21 cellular contexts compared by ENCODE assay signal in the genomic region with DNA sequence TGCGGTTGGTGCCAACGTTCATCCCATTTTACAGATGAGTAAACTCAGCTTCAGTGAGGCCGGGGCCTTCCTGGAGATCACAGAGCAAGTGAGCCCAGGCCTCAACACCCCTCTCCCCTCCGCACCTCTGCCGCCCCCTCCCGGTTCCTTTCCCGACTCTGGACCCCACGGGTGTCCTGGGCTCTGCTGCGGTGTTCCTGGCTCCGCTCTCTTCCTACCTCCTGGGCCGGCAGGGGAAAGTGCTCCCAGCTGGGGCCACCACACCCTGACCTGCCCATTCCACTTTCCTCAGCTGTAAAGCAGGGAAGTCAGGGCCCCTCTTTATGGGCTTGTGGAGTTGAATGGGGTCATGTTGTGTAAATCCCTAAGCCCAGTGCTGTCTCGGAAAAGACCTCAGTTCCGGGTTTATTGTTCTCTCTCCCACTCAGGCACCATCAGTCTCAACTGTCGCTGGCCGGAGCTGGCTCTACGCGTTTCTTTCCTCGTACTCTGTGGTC. TPM values are rescaled to one million over a fixed set of nuclear protein-coding genes. Genes with fewer than 3 reads are reported as not detected.
DNase-seq lines count a peak whose midpoint lies in the region; ATAC-seq and TF ChIP-seq lines count a peak whose summit lies in the region.
"Had no signal": no experiment of that assay in that cellular context is flagged by ENCODE, and none has a peak within 500 bp of the region (broad histone marks: within the 10 kb centered on the region; RNA-seq: fewer than 3 reads in every experiment).

No MANE protein-coding gene starts in this region.

- H3K4me1 Mint-ChIP-seq in neural progenitor cell = peaks cover 9% of the 10 kb centered on the region
- H3K4me1 Mint-ChIP-seq: activated naive CD8-positive, alpha-beta T cell treated with anti-CD3 and anti-CD28 coated beads for 36 hours had no signal

- TF ChIP-seq CTCF in neural progenitor cell (IDR thresholded peaks at IDR 0.05) = no peak

- DNase-seq in HuH-7 (ENCODE audit: low spot score) (peak; percentile 84), neural progenitor cell (ENCODE audit: low spot score) (peak; percentile 81), SIG-M5 (lab: John Stamatoyannopoulos, UW) (no peak), left cardiac atrium (no peak)
- DNase-seq: activated CD4-positive, CD25-positive, alpha-beta regulatory T cell; activated naive CD8-positive, alpha-beta T cell treated with anti-CD3 and anti-CD28 coated beads for 36 hours; brain microvascular endothelial cell; erythroblast; GF-D8; NCI-H1436 treated with DMSO at 0.1 percent for 48 hours; stimulated activated CD4-positive, alpha-beta T cell treated with anti-CD3 and anti-CD28 coated beads, Interleukin-4, amount 100 ng/mL, for 24 hours; T-helper 2 cell had no signal

- H2AFZ ChIP-seq in neural progenitor cell (replicated peaks) = peak overlapping the region; percentile 53
- H2AFZ ChIP-seq: parathyroid adenoma had no signal

- no peaks in the 10 kb centered on the region for H4K20me1 ChIP-seq in BLaER1
- no peaks in the 10 kb centered on the region for H4K20me1 ChIP-seq in neural progenitor cell (ENCODE audit: low read depth)

- H3K27ac ChIP-seq in BLaER1 (0 out of 2 replicates have a peak overlapping the region, but pooled peaks have one; percentile 9), ectodermal cell (ENCODE audit: insufficient read depth, low read depth, low read length, poor library complexity, severe bottlenecking) (peak overlapping the region; percentile 0), neural progenitor cell (peak overlapping the region; percentile 86)
- H3K27ac ChIP-seq: brain microvascular endothelial cell, parathyroid adenoma, skin epidermis had no signal

- ATAC-seq in GM19395 (IDR thresholded peaks at IDR 0.05; ENCODE audit: unreplicated experiment) (no peak), left cardiac atrium (no peak), GM19452 (IDR thresholded peaks at IDR 0.05; ENCODE audit: unreplicated experiment) (no peak)
- ATAC-seq: GM12878, left lobe of liver had no signal

- peaks cover 39% of the 10 kb centered on the region for H3F3A ChIP-seq in neural progenitor cell (ENCODE audit: low read depth)

- peaks cover 16% of the 10 kb centered on the region for H3K27me3 Mint-ChIP-seq in neural progenitor cell (ENCODE audit: insufficient read depth, low read depth)
- H3K27me3 Mint-ChIP-seq: activated naive CD8-positive, alpha-beta T cell treated with anti-CD3 and anti-CD28 coated beads for 36 hours had no signal

- no peaks in the 10 kb centered on the region for H3K36me3 ChIP-seq in BLaER1
- H3K36me3 ChIP-seq in ectodermal cell (ENCODE audit: control insufficient read depth, insufficient read depth, low read length) = no peaks in the 10 kb centered on the region
- H3K36me3 ChIP-seq in neural progenitor cell = no peaks in the 10 kb centered on the region
- H3K36me3 ChIP-seq: brain microvascular endothelial cell had no signal

- H3K4me2 ChIP-seq in BLaER1 (no peak overlapping the region), neural progenitor cell (peak overlapping the region; percentile 70)

- peak overlapping the region; percentile 85 for H3K27ac Mint-ChIP-seq in neural progenitor cell
- H3K27ac Mint-ChIP-seq: activated naive CD8-positive, alpha-beta T cell treated with anti-CD3 and anti-CD28 coated beads for 36 hours; activated T-helper 1 cell treated with anti-CD3 and anti-CD28 coated beads, Interleukin-12 subunit alpha, Interleukin-12 subunit beta, Interleukin-2, Interleukin-4 antibody, amounts not matched to agents 30 ng/mL and 10 ng/mL and 1 ng/mL, durations not matched to agents 14 hours and 24 hours and 36 hours had no signal

- H3K4me1 ChIP-seq in BLaER1 (peaks cover 24% of the 10 kb centered on the region), ectodermal cell (ENCODE audit: control insufficient read depth, insufficient read depth, low read length) (no peaks in the 10 kb centered on the region), neural progenitor cell (peaks cover 16% of the 10 kb centered on the region)
- H3K4me1 ChIP-seq: parathyroid adenoma had no signal

- H3K9ac ChIP-seq in BLaER1 (no peak overlapping the region), neural progenitor cell (no peak overlapping the region)
- H3K9ac ChIP-seq: parathyroid adenoma had no signal

- H3K4me3 Mint-ChIP-seq in neural progenitor cell = peak overlapping the region; percentile 41
- H3K4me3 Mint-ChIP-seq: activated naive CD8-positive, alpha-beta T cell treated with anti-CD3 and anti-CD28 coated beads for 36 hours; activated T-helper 1 cell treated with anti-CD3 and anti-CD28 coated beads, Interleukin-12 subunit alpha, Interleukin-12 subunit beta, Interleukin-2, Interleukin-4 antibody, amounts not matched to agents 30 ng/mL and 10 ng/mL and 1 ng/mL, durations not matched to agents 14 hours and 24 hours and 36 hours had no signal

- no peak overlapping the region for H3K4me3 ChIP-seq in BLaER1
- no peak overlapping the region for H3K4me3 ChIP-seq in ectodermal cell (ENCODE audit: insufficient read depth, low read depth, low read length)
- no peak overlapping the region for H3K4me3 ChIP-seq in neural progenitor cell
- H3K4me3 ChIP-seq: GM12878, skin epidermis had no signal

- intact Hi-C loops in left cardiac atrium (cut with DNase I) = no loop called here

- no peaks in the 10 kb centered on the region for H3K36me3 Mint-ChIP-seq in neural progenitor cell
- H3K36me3 Mint-ChIP-seq: activated naive CD8-positive, alpha-beta T cell treated with anti-CD3 and anti-CD28 coated beads for 36 hours had no signal

- H3K27me3 ChIP-seq in BLaER1 (no peaks in the 10 kb centered on the region; the same call in 1 of the 2 replicates), ectodermal cell (ENCODE audit: control insufficient read depth, insufficient read depth, low read length, poor library complexity, severe bottlenecking) (no peaks in the 10 kb centered on the region), neural progenitor cell (no peaks in the 10 kb centered on the region)

- no peaks in the 10 kb centered on the region for H3K79me2 ChIP-seq in neural progenitor cell (ENCODE audit: low read depth)
- H3K79me2 ChIP-seq: parathyroid adenoma had no signal

- peaks cover 13% of the 10 kb centered on the region for H3K9me3 Mint-ChIP-seq in neural progenitor cell

- H3K9me3 ChIP-seq in BLaER1 (peaks cover 33% of the 10 kb centered on the region), ectodermal cell (ENCODE audit: control insufficient read depth, low read length) (no peaks in the 10 kb centered on the region), neural progenitor cell (ENCODE audit: low read depth) (no peaks in the 10 kb centered on the region)

- WGBS in ectodermal cell, 2 experiments = 72 to 73% methylated on average over 18 of the region's 18 CpGs

RNA-seq across cellular contexts. Expression of a gene that starts 21.9 kb away (rescaled TPM):
- polyA plus RNA-seq in ectodermal cell (2013, experiment 1 of 4) = 23.9 TPM
- 22.9 TPM for polyA plus RNA-seq in ectodermal cell (2013, experiment 2 of 4)
- 15.6 TPM for polyA plus RNA-seq in ectodermal cell (2013, experiment 3 of 4)
- 17.1 TPM for polyA plus RNA-seq in ectodermal cell (2013, experiment 4 of 4)
- total RNA-seq in neural progenitor cell (ENCODE audit: low replicate concordance) (14.5 and 25.9 TPM in 2 replicates), left cardiac atrium (10 to 100 TPM; 14.9 to 16.2 TPM)

Comparison
In these comparisons a context has a peak if more than half of its experiments do, and no peak if none do; other contexts are left out.
1. H3K27ac ChIP-seq: peak in every context shown above with its lines; median percentile 86 in neural progenitor cell; 9 in BLaER1; 0 in ectodermal cell.
2. DNase-seq: peak in HuH-7 (single experiment) and neural progenitor cell (single experiment); none in SIG-M5 (single experiment) and left cardiac atrium (single experiment).